ENCODE assay signal across 19 cellular contexts in genomic region chr12:82955020-82955419, GRCh38.
DNase-seq lines count a peak whose midpoint lies in the region; ATAC-seq and TF ChIP-seq lines count a peak whose summit lies in the region.
"Had no signal": no experiment of that assay in that cellular context is flagged by ENCODE, and none has a peak within 500 bp of the region (broad histone marks: within the 10 kb centered on the region; RNA-seq: fewer than 3 reads in every experiment).

No MANE protein-coding gene starts in this region.

- no peak for DNase-seq in SK-N-SH
- DNase-seq in astrocyte of the hippocampus (ENCODE audit: low read depth, low spot score), result peak; percentile 52
- no peak for DNase-seq in left lung
- DNase-seq in substantia nigra (lab: John Stamatoyannopoulos, UW), result no peak
- no peak for DNase-seq in stimulated activated naive CD4-positive, alpha-beta T cell treated with Interleukin-2 at 50 U/mL for 16 hours (lab: John Stamatoyannopoulos, UW)
- DNase-seq: DND-41, GF-D8, HFFc6, MM.1S, NCI-H2029, NCI-H510A, NCI-H82 had no signal

- no peaks in the 10 kb centered on the region for H3K27me3 ChIP-seq in SK-N-SH (ENCODE audit: insufficient read depth)
- H3K27me3 ChIP-seq in left lung, result no peaks in the 10 kb centered on the region
- H3K27me3 ChIP-seq: BLaER1 treated with 17β-estradiol and CSF1 and Interleukin-3, amounts not matched to agents 10 nM and 100 nM had no signal

- CTCF ChIA-PET in SK-N-SH (lab: Yijun Ruan, JAX), result no interaction called here

- no peak overlapping the region for H3K9ac ChIP-seq in SK-N-SH
- H3K9ac ChIP-seq: BLaER1 treated with 17β-estradiol and CSF1 and Interleukin-3, amounts not matched to agents 10 nM and 100 nM had no signal

- H2AFZ ChIP-seq in SK-N-SH (ENCODE audit: low read depth), result no peak overlapping the region

- H3K36me3 ChIP-seq in SK-N-SH (replicated peaks in 1 of 2; ENCODE audit: control insufficient read depth in 1 of 2, insufficient read depth in 2 of 2, low read length in 1 of 2), result no peaks in the 10 kb centered on the region
- no peaks in the 10 kb centered on the region for H3K36me3 ChIP-seq in left lung
- H3K36me3 ChIP-seq: BLaER1 treated with 17β-estradiol and CSF1 and Interleukin-3, amounts not matched to agents 10 nM and 100 nM had no signal

- H3K4me3 ChIP-seq in SK-N-SH (ENCODE audit: low read depth in 2 of 2, low read length in 1 of 2) (no peak overlapping the region), left lung (no peak overlapping the region)
- H3K4me3 ChIP-seq: BLaER1 treated with 17β-estradiol and CSF1 and Interleukin-3, amounts not matched to agents 10 nM and 100 nM; SK-N-MC had no signal

- TF ChIP-seq RAD21 in SK-N-SH (IDR thresholded peaks at IDR 0.05; ENCODE audit: low read length), result no peak

- ATAC-seq in SK-N-SH treated with all-trans-retinoic acid at 6 μM for 48 hours (peak; percentile 79), left lung (peak; percentile 37), HG02870 (IDR thresholded peaks at IDR 0.05; ENCODE audit: unreplicated experiment) (no peak), HG02852 (IDR thresholded peaks at IDR 0.05; ENCODE audit: unreplicated experiment) (no peak)
- ATAC-seq: Panc1, Right ventricle myocardium inferior had no signal

- no peak overlapping the region for H3K4me2 ChIP-seq in SK-N-SH
- H3K4me2 ChIP-seq: BLaER1 treated with 17β-estradiol and CSF1 and Interleukin-3, amounts not matched to agents 10 nM and 100 nM had no signal

- H3K9me3 ChIP-seq in SK-N-SH (no peaks in the 10 kb centered on the region), left lung (no peaks in the 10 kb centered on the region)
- H3K9me3 ChIP-seq: BLaER1 treated with 17β-estradiol and CSF1 and Interleukin-3, amounts not matched to agents 10 nM and 100 nM had no signal

- 95% methylated on average over 1 of the region's 1 CpG for WGBS in SK-N-SH (ENCODE audit: low lambda C conversion rate)

- no peaks in the 10 kb centered on the region for H3K79me2 ChIP-seq in SK-N-SH (ENCODE audit: insufficient read depth)

- H3K27ac ChIP-seq in SK-N-SH (ENCODE audit: low read depth in 2 of 2, low read length in 1 of 2), result peak overlapping the region in 1 of 2 experiments; percentile 36; a peak in 1 of 4 replicates
- H3K27ac ChIP-seq in left lung, result no peak overlapping the region
- H3K27ac ChIP-seq in substantia nigra (ENCODE audit: low read depth, low read length, poor library complexity, severe bottlenecking), result peak overlapping the region; percentile 30
- H3K27ac ChIP-seq: BLaER1 treated with 17β-estradiol and CSF1 and Interleukin-3, amounts not matched to agents 10 nM and 100 nM; SK-N-MC had no signal

- POLR2A ChIA-PET in SK-N-SH (lab: Yijun Ruan, JAX), result no interaction called here

- TF ChIP-seq CTCF in SK-N-SH (IDR thresholded peaks at IDR 0.05) (no peak), left lung (IDR thresholded peaks at IDR 0.05) (no peak)

- no peaks in the 10 kb centered on the region for H4K20me1 ChIP-seq in SK-N-SH (ENCODE audit: insufficient read depth)
- H4K20me1 ChIP-seq: BLaER1 treated with 17β-estradiol and CSF1 and Interleukin-3, amounts not matched to agents 10 nM and 100 nM had no signal

- intact Hi-C loops in left lung (cut with DNase I), result no loop called here

- no peak for TF ChIP-seq EP300 in SK-N-SH (IDR thresholded peaks at IDR 0.05; ENCODE audit: borderline replicate concordance in 1 of 2, low read depth in 1 of 2, low read length in 1 of 2)

- no peaks in the 10 kb centered on the region for H3K9me2 ChIP-seq in SK-N-SH

- H3F3A ChIP-seq in SK-N-SH (replicated peaks; ENCODE audit: insufficient read depth), result no peaks in the 10 kb centered on the region

- peaks cover 0 to 13% of the 10 kb centered on the region in 2 experiments; a peak in 2 of 4 replicates for H3K4me1 ChIP-seq in SK-N-SH (ENCODE audit: control insufficient read depth in 1 of 2, insufficient read depth in 2 of 2, low read depth in 1 of 2, low read length in 1 of 2)
- no peaks in the 10 kb centered on the region for H3K4me1 ChIP-seq in left lung
- H3K4me1 ChIP-seq: BLaER1 treated with 17β-estradiol and CSF1 and Interleukin-3, amounts not matched to agents 10 nM and 100 nM had no signal

TF ChIP-seq in SK-N-SH treated with all-trans-retinoic acid at 6 μM for 48 hours, 23 proteins besides CTCF, POLR2A, EP300 and RAD21:
- TF ChIP-seq ISL1 (CRISPR knock-in tag; IDR thresholded peaks at IDR 0.05) (peak; percentile 93), TCF4 (CRISPR knock-in tag; IDR thresholded peaks at IDR 0.05; ENCODE audit: borderline replicate concordance) (no peak)

TF ChIP-seq in SK-N-SH, 30 proteins besides CTCF, POLR2A, EP300 and RAD21:
- no peak for TF ChIP-seq CHD2 (IDR thresholded peaks at IDR 0.05; ENCODE audit: low read length, partially characterized antibody)
- no peak for TF ChIP-seq EZH2phosphoT487 (IDR thresholded peaks at IDR 0.05; ENCODE audit: borderline replicate concordance, low read depth)
- TF ChIP-seq POLR2AphosphoS5 (IDR thresholded peaks at IDR 0.05; ENCODE audit: low read depth, low read length), result no peak
- TF ChIP-seq YY1 (IDR thresholded peaks at IDR 0.05; ENCODE audit: low read depth), result no peak
- no peak for TF ChIP-seq RCOR1 (IDR thresholded peaks at IDR 0.05; ENCODE audit: low read length)
- TF ChIP-seq NRF1 (IDR thresholded peaks at IDR 0.05; ENCODE audit: low read depth, low read length), result no peak

Comparison
In these comparisons a context has a peak if more than half of its experiments do, and no peak if none do; other contexts are left out.
1. ATAC-seq: peak in SK-N-SH treated with all-trans-retinoic acid at 6 μM for 48 hours (single experiment) and left lung (single experiment); none in HG02870 (single experiment) and HG02852 (single experiment).